ENCODE assay signal across 1 cellular context in genomic region chr12:6370994-6371754, GRCh38.
TF ChIP-seq lines count a peak whose summit lies in the region.

No MANE protein-coding gene starts in this region.

TF ChIP-seq in HepG2, 621 proteins besides CTCF, POLR2A, EP300 and RAD21 (continued from another document and continues in another):
- TF ChIP-seq PAXIP1 (CRISPR knock-in tag; conservative IDR thresholded peaks at IDR 0.05) (peak; percentile 77), ZBTB33 (CRISPR knock-in tag; IDR thresholded peaks at IDR 0.05) (0 out of 2 replicates have a peak, but pooled peaks have one; percentile 44), IRF9 (CRISPR knock-in tag; IDR thresholded peaks at IDR 0.05; ENCODE audit: borderline replicate concordance) (no peak), AHDC1 (CRISPR knock-in tag; IDR thresholded peaks at IDR 0.05; ENCODE audit: borderline replicate concordance) (0 out of 2 replicates have a peak, but pooled peaks have one; percentile 69), ZNF558 (CRISPR knock-in tag; IDR thresholded peaks at IDR 0.05; ENCODE audit: borderline replicate concordance) (no peak), XRCC5 (optimal IDR thresholded peaks at IDR 0.05; ENCODE audit: low read length) (peak; percentile 82), PHF20 (CRISPR knock-in tag; IDR thresholded peaks at IDR 0.05) (no peak), ZNF878 (CRISPR knock-in tag; IDR thresholded peaks at IDR 0.05) (no peak), ZNF138 (CRISPR knock-in tag; IDR thresholded peaks at IDR 0.05; ENCODE audit: low read depth) (no peak), ZNF792 (CRISPR knock-in tag; IDR thresholded peaks at IDR 0.05) (peak; percentile 89; the same call in 1 of the 2 replicates), UBTF (CRISPR knock-in tag; IDR thresholded peaks at IDR 0.05) (peak; percentile 23; the same call in 1 of the 2 replicates), AFF4 (CRISPR knock-in tag; IDR thresholded peaks at IDR 0.05) (no peak; the same call in 1 of the 2 replicates), ZNF574 (CRISPR knock-in tag; IDR thresholded peaks at IDR 0.05) (peak; percentile 43), MIXL1 (CRISPR knock-in tag; IDR thresholded peaks at IDR 0.05) (peak; percentile 97), ZNF710 (CRISPR knock-in tag; IDR thresholded peaks at IDR 0.05; ENCODE audit: borderline replicate concordance) (0 out of 2 replicates have a peak, but pooled peaks have one; percentile 42), HES4 (CRISPR knock-in tag; IDR thresholded peaks at IDR 0.05; ENCODE audit: borderline replicate concordance) (no peak), GFI1 (CRISPR knock-in tag; IDR thresholded peaks at IDR 0.05; ENCODE audit: borderline replicate concordance) (no peak), ZMYM2 (CRISPR knock-in tag; IDR thresholded peaks at IDR 0.05) (no peak), MXI1 (IDR thresholded peaks at IDR 0.05; ENCODE audit: borderline replicate concordance, low read depth, low read length) (peak; percentile 66; the same call in 1 of the 3 replicates), MEIS2 (CRISPR knock-in tag; IDR thresholded peaks at IDR 0.05) (peak; percentile 99), KLF9 (CRISPR knock-in tag; IDR thresholded peaks at IDR 0.05; ENCODE audit: low read depth) (no peak), ZSCAN9 (CRISPR knock-in tag; IDR thresholded peaks at IDR 0.05; ENCODE audit: borderline replicate concordance) (peak; percentile 31; the same call in 1 of the 2 replicates), ZNF33B (CRISPR knock-in tag; IDR thresholded peaks at IDR 0.05) (no peak), ZKSCAN1 (IDR thresholded peaks at IDR 0.05; ENCODE audit: low read length) (no peak), SIX1 (CRISPR knock-in tag; IDR thresholded peaks at IDR 0.05; ENCODE audit: borderline replicate concordance) (peak; percentile 43; the same call in 1 of the 2 replicates), FOXA3 (CRISPR knock-in tag; IDR thresholded peaks at IDR 0.05) (peak; percentile 95), NONO (IDR thresholded peaks at IDR 0.05) (no peak), NONO (CRISPR knock-in tag; conservative IDR thresholded peaks at IDR 0.05) (no peak), ZNF570 (CRISPR knock-in tag; IDR thresholded peaks at IDR 0.05; ENCODE audit: borderline replicate concordance) (no peak), NFKB2 (CRISPR knock-in tag; IDR thresholded peaks at IDR 0.05; ENCODE audit: borderline replicate concordance) (no peak), XBP1 (CRISPR knock-in tag; IDR thresholded peaks at IDR 0.05) (no peak), ZNF274 (CRISPR knock-in tag; IDR thresholded peaks at IDR 0.05) (no peak), KAT7 (CRISPR knock-in tag; IDR thresholded peaks at IDR 0.05; ENCODE audit: borderline replicate concordance) (peak; percentile 66; the same call in 1 of the 2 replicates)
